29 cellular contexts compared by ENCODE assay signal in the genomic region with DNA sequence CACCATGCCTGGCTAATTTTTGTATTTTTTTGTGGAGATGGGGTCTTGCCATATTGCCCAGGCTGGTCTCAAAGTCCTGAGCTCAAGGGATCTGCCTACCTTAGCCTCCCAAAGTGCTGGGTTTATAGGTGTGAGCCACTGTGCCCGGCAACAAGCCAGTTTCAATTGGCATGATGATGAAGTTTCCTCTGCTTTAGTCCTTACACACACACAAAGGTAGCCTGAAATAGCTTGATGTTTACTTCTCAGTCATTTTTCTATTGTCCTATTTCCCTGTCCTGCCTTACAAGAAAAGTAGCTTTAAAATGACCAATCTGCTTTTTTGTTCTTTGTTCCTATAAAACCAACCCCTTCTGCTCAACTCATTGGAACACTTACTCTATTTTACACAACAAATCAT. TPM values are rescaled to one million over a fixed set of nuclear protein-coding genes. Genes with fewer than 3 reads are reported as not detected.
"Had no signal": no experiment of that assay in that cellular context is flagged by ENCODE, and none has a peak within 500 bp of the region (broad histone marks: within the 10 kb centered on the region; RNA-seq: fewer than 3 reads in every experiment).

No MANE protein-coding gene starts in this region.

- H3K4me1 ChIP-seq: left ventricle myocardium inferior, testis, thyroid gland, transverse colon, upper lobe of left lung, vagina had no signal

- DNase-seq: immature natural killer cell; kidney; left ventricle myocardium inferior; midbrain; mucosa of descending colon; naive thymus-derived CD4-positive, alpha-beta T cell; ovary; retina; right cardiac atrium; stimulated activated CD4-positive, alpha-beta T cell treated with anti-CD3 and anti-CD28 coated beads, Interleukin-12 subunit alpha, Interleukin-12 subunit beta, amount 100 ng/mL, for 4 hours; stimulated activated CD4-positive, alpha-beta T cell treated with anti-CD3 and anti-CD28 coated beads, Interleukin-15, amount 100 ng/mL, for 24 hours; stimulated activated CD4-positive, alpha-beta T cell treated with anti-CD3 and anti-CD28 coated beads, Interleukin-2, amount 100 ng/mL, for 24 hours; stimulated activated CD4-positive, alpha-beta T cell treated with anti-CD3 and anti-CD28 coated beads, Interleukin-4, amount 100 ng/mL, for 1 hour; stimulated activated naive B cell treated with anti-CD40 and anti-IgM and Interleukin-4, amounts not matched to agents 10 μg/mL and 1 μg/mL and 100 μg/mL, for 72 hours; stimulated activated naive CD8-positive, alpha-beta T cell treated with anti-CD3 and anti-CD28 coated beads, Interleukin-15, Interleukin-2, amounts not matched to agents 100 U/mL and 50 U/mL, for 24 hours; stomach; testis; thyroid gland; transverse colon; upper lobe of left lung had no signal

- H3K27me3 ChIP-seq: ovary, stomach, testis, thyroid gland, transverse colon, upper lobe of left lung, vagina had no signal

- H3K36me3 ChIP-seq: left ventricle myocardium inferior, ovary, stomach, thyroid gland, transverse colon, upper lobe of left lung, vagina had no signal

- ATAC-seq: mucosa of descending colon; naive thymus-derived CD4-positive, alpha-beta T cell; natural killer cell treated with Interleukin-12 subunit alpha and Interleukin-12 subunit beta and Interleukin-15 and Interleukin-18, amount 100 ng/mL, for 72 hours; right cardiac atrium; sciatic nerve; stimulated activated naive B cell treated with anti-CD40 and anti-IgM and Interleukin-4, amounts not matched to agents 10 μg/mL and 1 μg/mL and 100 μg/mL, for 72 hours; stimulated activated naive CD8-positive, alpha-beta T cell treated with anti-CD3 and anti-CD28 coated beads, Interleukin-15, Interleukin-2, amounts not matched to agents 100 U/mL and 50 U/mL, for 24 hours had no signal

- H3K27ac ChIP-seq: left ventricle myocardium inferior, ovary, skin epidermis, stomach, testis, thyroid gland, transverse colon, upper lobe of left lung, vagina had no signal

- H3K4me3 ChIP-seq: left ventricle myocardium inferior, lung, mucosa of descending colon, ovary, skin epidermis, stomach, testis, thyroid gland, transverse colon, upper lobe of left lung, vagina had no signal

- FAIRE-seq: islet of Langerhans, kidney had no signal

RNA-seq across cellular contexts. Expression of a gene that starts 33.6 kb away (rescaled TPM):
- total RNA-seq: mesenteric fat pad; naive thymus-derived CD4-positive, alpha-beta T cell; natural killer cell treated with Interleukin-12 subunit alpha and Interleukin-12 subunit beta and Interleukin-15 and Interleukin-18, amount 100 ng/mL, for 72 hours; omental fat pad; sciatic nerve; thyroid gland; upper lobe of left lung had no signal
- polyA plus RNA-seq: immature natural killer cell, neural cell had no signal
